Comparison of ENCODE assay signal across 21 cellular contexts in genomic region chr22:35178446-35178845, GRCh38.
"Had no signal": no experiment of that assay in that cellular context is flagged by ENCODE, and none has a peak within 500 bp of the region (broad histone marks: within the 10 kb centered on the region; RNA-seq: fewer than 3 reads in every experiment).

No MANE protein-coding gene starts in this region.

- H3K27ac ChIP-seq: coronary artery, dorsolateral prefrontal cortex, esophagus squamous epithelium, gastrocnemius medialis, heart right ventricle, left ventricle myocardium inferior, lower lobe of right lung had no signal

- H3K27me3 ChIP-seq: gastrocnemius medialis had no signal

- ATAC-seq: gastrocnemius medialis, heart right ventricle, left colon, left lobe of liver, lower lobe of right lung had no signal

- H3K4me3 ChIP-seq: coronary artery, dorsolateral prefrontal cortex, esophagus squamous epithelium, gastrocnemius medialis, heart right ventricle, left ventricle myocardium inferior, lower lobe of right lung had no signal

- H3K4me1 ChIP-seq: esophagus squamous epithelium, gastrocnemius medialis, heart right ventricle, left ventricle myocardium inferior, lower lobe of right lung had no signal

- H3K9me3 ChIP-seq: esophagus squamous epithelium, gastrocnemius medialis, heart right ventricle, lower lobe of right lung had no signal

- DNase-seq: dermis blood vessel endothelial cell; effector CD4-positive, alpha-beta T cell; effector memory CD4-positive, alpha-beta T cell; esophagus squamous epithelium; foreskin fibroblast; foreskin melanocyte; gastrocnemius medialis; glutamatergic neuron; head of caudate nucleus; heart right ventricle; hippocampal formation; kidney; kidney glomerular epithelial cell; left colon; left ventricle myocardium inferior; lower lobe of right lung; mesenchymal stem cell; midbrain had no signal

- H3K36me3 ChIP-seq: esophagus squamous epithelium, gastrocnemius medialis, heart right ventricle, left ventricle myocardium inferior, lower lobe of right lung had no signal
